Comparison of ENCODE assay signal across 11 cellular contexts in genomic region chr4:921830-922331, GRCh38. TPM values are rescaled to one million over a fixed set of nuclear protein-coding genes. Genes with fewer than 3 reads are reported as not detected.
DNase-seq lines count a peak whose midpoint lies in the region; ATAC-seq and TF ChIP-seq lines count a peak whose summit lies in the region.
"Had no signal": no experiment of that assay in that cellular context is flagged by ENCODE, and none has a peak within 500 bp of the region (broad histone marks: within the 10 kb centered on the region; RNA-seq: fewer than 3 reads in every experiment).

No MANE protein-coding gene starts in this region.

- H4K20me1 ChIP-seq in DOHH2 (ENCODE audit: control insufficient read depth, insufficient read depth, low read depth, low read length): peaks cover 20% of the 10 kb centered on the region
- H4K20me1 ChIP-seq in OCI-LY1 (ENCODE audit: insufficient read depth, low read length): no peaks in the 10 kb centered on the region

- no peak overlapping the region for H2AFZ ChIP-seq in OCI-LY1 (ENCODE audit: low read length)
- H2AFZ ChIP-seq in mesenchymal stem cell (ENCODE audit: low read depth, low read length): no peak overlapping the region

- H3F3A ChIP-seq in DOHH2 (ENCODE audit: control insufficient read depth, insufficient read depth) (peaks cover 26% of the 10 kb centered on the region), OCI-LY1 (ENCODE audit: insufficient read depth, low read length) (no peaks in the 10 kb centered on the region)

- DNase-seq in mesenchymal stem cell (no peak), RPMI8226 (no peak), GDM1 (lab: John Stamatoyannopoulos, UW) (no peak), esophagus muscularis mucosa (ENCODE audit: extremely low spot score) (no peak)
- no peak for DNase-seq in stimulated activated CD4-positive, alpha-beta T cell treated with anti-CD3 and anti-CD28 coated beads, Interleukin-1b, Interleukin-23, amount 100 ng/mL, for 48 hours
- DNase-seq: DMS79, retina had no signal

- no peak overlapping the region for H3K4ac ChIP-seq in mesenchymal stem cell (ENCODE audit: low read depth in 1 of 2, low read length in 2 of 2)

- no peak overlapping the region for H2BK120ac ChIP-seq in mesenchymal stem cell (ENCODE audit: low read depth, low read length)

- peaks cover 86% of the 10 kb centered on the region for H3K79me2 ChIP-seq in DOHH2 (ENCODE audit: control insufficient read depth, low read length)
- peaks cover 7% of the 10 kb centered on the region; the same call in 1 of the 2 replicates for H3K79me2 ChIP-seq in OCI-LY1 (ENCODE audit: insufficient read depth, low read length)

- no peak overlapping the region for H4K8ac ChIP-seq in mesenchymal stem cell (ENCODE audit: low read length)

- H2BK15ac ChIP-seq in mesenchymal stem cell (ENCODE audit: low read depth, poor library complexity, severe bottlenecking): no peak overlapping the region

- H3K23ac ChIP-seq in mesenchymal stem cell (ENCODE audit: low read length in 2 of 2): no peak overlapping the region

- intact Hi-C loops in esophagus muscularis mucosa (cut with DNase I): no loop called here

- no peak for TF ChIP-seq CTCF in DOHH2 (IDR thresholded peaks at IDR 0.05; ENCODE audit: low read depth, low read length, poor library complexity, severe bottlenecking)
- TF ChIP-seq CTCF in OCI-LY1 (IDR thresholded peaks at IDR 0.05; ENCODE audit: low read length): no peak
- TF ChIP-seq CTCF in esophagus muscularis mucosa (IDR thresholded peaks at IDR 0.05): no peak

- H3K4me1 ChIP-seq in DOHH2 (ENCODE audit: control insufficient read depth, low read length) (peaks cover 44% of the 10 kb centered on the region), OCI-LY1 (ENCODE audit: insufficient read depth, low read length, severe bottlenecking) (peaks cover 30% of the 10 kb centered on the region), mesenchymal stem cell (ENCODE audit: control insufficient read depth, insufficient read depth, low read depth, low read length) (peaks cover 23% of the 10 kb centered on the region), esophagus muscularis mucosa (peaks cover 10 to 35% (median 23%) of the 10 kb centered on the region in 4 donors)
- H3K4me1 ChIP-seq: HAP-1 had no signal

- peak overlapping the region; percentile 37 for H4K91ac ChIP-seq in mesenchymal stem cell (ENCODE audit: low read length)

- no peak overlapping the region for H2AK5ac ChIP-seq in mesenchymal stem cell (ENCODE audit: low read length, severe bottlenecking)

- H3K79me1 ChIP-seq in mesenchymal stem cell (replicated peaks; ENCODE audit: low read length, poor library complexity, severe bottlenecking): peaks cover 15% of the 10 kb centered on the region

- H3K18ac ChIP-seq in mesenchymal stem cell (ENCODE audit: low read depth in 1 of 2, low read length in 2 of 2): no peak overlapping the region

- no peaks in the 10 kb centered on the region for H3K9me2 ChIP-seq in DOHH2 (replicated peaks; ENCODE audit: control insufficient read depth, low read length)
- no peaks in the 10 kb centered on the region for H3K9me2 ChIP-seq in OCI-LY1 (ENCODE audit: low read depth, low read length)

- H3K27ac ChIP-seq in DOHH2 (ENCODE audit: low read depth, low read length) (peak overlapping the region; percentile 69), OCI-LY1 (ENCODE audit: low read depth, low read length, poor library complexity, severe bottlenecking) (peak overlapping the region; percentile 73), mesenchymal stem cell (ENCODE audit: low read length, poor library complexity, severe bottlenecking) (no peak overlapping the region), esophagus muscularis mucosa (replicated peaks in 1 of 4) (no peak overlapping the region)

- TF ChIP-seq POLR2A in esophagus muscularis mucosa (IDR thresholded peaks at IDR 0.05; ENCODE audit: low read depth): no peak

- no peak overlapping the region for H2BK5ac ChIP-seq in mesenchymal stem cell (ENCODE audit: low read depth, low read length, poor library complexity, severe bottlenecking)

- peak; percentile 70 for ATAC-seq in GM19397 (IDR thresholded peaks at IDR 0.05; ENCODE audit: unreplicated experiment)

- H3K27me3 ChIP-seq in DOHH2 (ENCODE audit: control insufficient read depth, low read length) (no peaks in the 10 kb centered on the region), OCI-LY1 (ENCODE audit: insufficient read depth, low read length) (no peaks in the 10 kb centered on the region), mesenchymal stem cell (ENCODE audit: control insufficient read depth in 1 of 2, insufficient read depth in 1 of 2, low read length in 2 of 2) (no peaks in the 10 kb centered on the region), esophagus muscularis mucosa (no peaks in the 10 kb centered on the region)

- H2BK12ac ChIP-seq in mesenchymal stem cell (ENCODE audit: low read length in 2 of 2): no peak overlapping the region

- H3K4me3 ChIP-seq in DOHH2 (ENCODE audit: low read length) (peak overlapping the region; percentile 50), OCI-LY1 (ENCODE audit: low read depth, low read length, poor library complexity, severe bottlenecking) (no peak overlapping the region), mesenchymal stem cell (ENCODE audit: insufficient read depth in 1 of 2, low read depth in 1 of 2, low read length in 2 of 2) (no peak overlapping the region), esophagus muscularis mucosa (no peak overlapping the region)
- H3K4me3 ChIP-seq: HAP-1 had no signal

- 97% methylated on average over 17 of the region's 17 CpGs for WGBS in mesenchymal stem cell
- 93% methylated on average over 17 of the region's 17 CpGs for WGBS in esophagus muscularis mucosa

- H3K4me2 ChIP-seq in DOHH2 (ENCODE audit: low read length) (peak overlapping the region; percentile 72), OCI-LY1 (ENCODE audit: low read length) (no peak overlapping the region), mesenchymal stem cell (ENCODE audit: low read length, poor library complexity, severe bottlenecking) (no peak overlapping the region)

- H3K9me3 ChIP-seq in DOHH2 (ENCODE audit: control insufficient read depth, insufficient read depth, low read length) (peaks cover 6% of the 10 kb centered on the region; the same call in 1 of the 2 replicates), OCI-LY1 (ENCODE audit: low read length) (no peaks in the 10 kb centered on the region), mesenchymal stem cell (ENCODE audit: control insufficient read depth, low read length) (no peaks in the 10 kb centered on the region), esophagus muscularis mucosa (no peaks in the 10 kb centered on the region)

- no peak for TF ChIP-seq EP300 in esophagus muscularis mucosa (IDR thresholded peaks at IDR 0.05)

- H3K36me3 ChIP-seq in DOHH2 (ENCODE audit: control insufficient read depth, low read length) (peaks cover 3% of the 10 kb centered on the region; the same call in 1 of the 2 replicates), OCI-LY1 (ENCODE audit: insufficient read depth, low read length) (no peaks in the 10 kb centered on the region), mesenchymal stem cell (ENCODE audit: control insufficient read depth in 1 of 2, insufficient read depth in 2 of 2, low read depth in 1 of 2, low read length in 2 of 2) (peaks cover 4 to 5% of the 10 kb centered on the region in 2 experiments), esophagus muscularis mucosa (no peaks in the 10 kb centered on the region)

- no peak overlapping the region for H3K9ac ChIP-seq in OCI-LY1 (ENCODE audit: low read length)
- H3K9ac ChIP-seq in mesenchymal stem cell (ENCODE audit: low read length): no peak overlapping the region

- H3K14ac ChIP-seq in mesenchymal stem cell (ENCODE audit: low read length in 2 of 2): no peak overlapping the region

RNA-seq across cellular contexts. Expression of gene GAK, which starts 10.2 kb away (rescaled TPM):
- polyA plus RNA-seq in mesenchymal stem cell (2013, experiment 1 of 2): 65.4 TPM
- 63.5 TPM for polyA plus RNA-seq in mesenchymal stem cell (2013, experiment 2 of 2)
- total RNA-seq in esophagus muscularis mucosa: 10 to 100 TPM; 64.8 to 73.9 (median 70.6) TPM

RNA-seq across cellular contexts. Expression of gene TMEM175, which starts 10.4 kb away (rescaled TPM):
- 20.5 TPM for polyA plus RNA-seq in mesenchymal stem cell (2013, experiment 1 of 2)
- polyA plus RNA-seq in mesenchymal stem cell (2013, experiment 2 of 2): 23.0 TPM
- total RNA-seq in esophagus muscularis mucosa: 10 to 100 TPM; 17.6 to 39.5 (median 20.0) TPM

RNA-seq across cellular contexts. Expression of gene DGKQ, which starts 51.5 kb away (rescaled TPM):
- polyA plus RNA-seq in mesenchymal stem cell (2013, experiment 1 of 2): 5.2 TPM
- 5.1 TPM for polyA plus RNA-seq in mesenchymal stem cell (2013, experiment 2 of 2)
- total RNA-seq in esophagus muscularis mucosa: 10 to 100 TPM in 2 of 4 donors, 1 to 10 TPM in 2; 7.5 to 11.9 (median 9.9) TPM

Comparison
In these comparisons a context has a peak if more than half of its experiments do, and no peak if none do; other contexts are left out.
1. H3K27ac ChIP-seq: peak in DOHH2 (single experiment) and OCI-LY1 (single experiment); none in mesenchymal stem cell (single experiment) and esophagus muscularis mucosa (0 of 4).